In the genomic region with DNA sequence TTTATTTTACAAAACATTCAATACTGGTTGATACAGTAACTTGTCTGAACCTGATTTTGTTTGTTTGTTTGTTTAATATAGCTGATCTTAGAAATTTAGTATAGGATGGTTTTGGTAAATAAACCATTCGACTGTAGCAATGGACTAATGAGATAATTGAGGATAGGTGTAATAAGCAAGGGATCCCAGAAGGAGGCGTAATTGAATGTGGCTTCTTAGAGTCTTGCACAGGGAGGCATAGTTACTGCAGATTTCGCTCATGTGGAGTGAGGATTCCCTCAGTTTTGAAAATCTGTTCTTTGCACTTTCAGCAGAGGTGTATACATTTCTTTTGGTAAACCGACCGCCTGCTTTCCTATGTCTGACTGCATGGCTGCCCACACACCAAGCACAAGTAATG, we compare ENCODE assay signal across 11 cellular contexts.
DNase-seq lines count a peak whose midpoint lies in the region; ATAC-seq and TF ChIP-seq lines count a peak whose summit lies in the region.
"Had no signal": no experiment of that assay in that cellular context is flagged by ENCODE, and none has a peak within 500 bp of the region (broad histone marks: within the 10 kb centered on the region; RNA-seq: fewer than 3 reads in every experiment).

No MANE protein-coding gene starts in this region.

- no peaks in the 10 kb centered on the region for H3K36me3 Mint-ChIP-seq in HFFc6 (ENCODE audit: low read depth)

- BruUV-seq in A673 (replicated peaks; lab: Mats Ljungman, UMichigan) (no TSS peak), PC-3 (replicated peaks; lab: Mats Ljungman, UMichigan) (no TSS peak)

- no peaks in the 10 kb centered on the region for H4K20me1 ChIP-seq in PC-3 (ENCODE audit: low read length)

- ATAC-seq in PC-3: no peak
- ATAC-seq: activated T-cell treated with anti-CD3 and anti-CD28 coated beads, Interleukin-2, amount 50 U/mL, for 4 hours had no signal

- no peak overlapping the region for H3K4me2 ChIP-seq in PC-3 (ENCODE audit: low read length)

- CTCF ChIA-PET in A673 (lab: Charles Lee) (no interaction called here), PC-3 (lab: Charles Lee) (no interaction called here)

- H3K79me2 ChIP-seq in PC-3 (ENCODE audit: low read length): no peaks in the 10 kb centered on the region

- H3K27ac ChIP-seq in A673 (ENCODE audit: low read depth, low read length, poor library complexity, severe bottlenecking): no peak overlapping the region
- no peak overlapping the region for H3K27ac ChIP-seq in PC-3 (ENCODE audit: low read length)

- TF ChIP-seq CTCF in A673 (conservative IDR thresholded peaks at IDR 0.05; ENCODE audit: low read depth, low read length) (peak; percentile 54), PC-3 (conservative IDR thresholded peaks at IDR 0.05; ENCODE audit: low read depth, low read length) (0 out of 2 replicates have a peak, but pooled peaks have one; percentile 21), HFFc6 (IDR thresholded peaks at IDR 0.05) (no peak)

- H3K4me1 ChIP-seq in A673 (ENCODE audit: insufficient read depth, low read length, poor library complexity, severe bottlenecking) (peaks cover 25% of the 10 kb centered on the region), PC-3 (ENCODE audit: insufficient read depth, low read length) (peaks cover 4% of the 10 kb centered on the region; the same call in 1 of the 2 replicates)

- no peak overlapping the region for H3K4me3 Mint-ChIP-seq in HFFc6
- H3K4me3 Mint-ChIP-seq: activated T-cell treated with anti-CD3 and anti-CD28 coated beads, Interleukin-2, amount 50 U/mL, for 4 hours had no signal

- POLR2A ChIA-PET in A673 (lab: Charles Lee; ENCODE audit: low non-redundant PET) (no interaction called here), PC-3 (lab: Charles Lee; ENCODE audit: unreplicated experiment) (no interaction called here)

- H3K36me3 ChIP-seq in A673 (ENCODE audit: insufficient read depth, low read length, poor library complexity, severe bottlenecking) (no peaks in the 10 kb centered on the region), H7 (replicated peaks; ENCODE audit: control insufficient read depth, insufficient read depth, low read length) (no peaks in the 10 kb centered on the region), PC-3 (ENCODE audit: low read depth, low read length) (no peaks in the 10 kb centered on the region)

- H3F3A ChIP-seq in PC-3 (ENCODE audit: low read length, unreplicated experiment): no peaks in the 10 kb centered on the region

- no peak overlapping the region for H3K27ac Mint-ChIP-seq in HFFc6

- H3K9me3 ChIP-seq in A673 (ENCODE audit: low read depth, low read length, poor library complexity, severe bottlenecking): peaks cover 6% of the 10 kb centered on the region
- H3K9me3 ChIP-seq in PC-3 (ENCODE audit: low read length): no peaks in the 10 kb centered on the region

- H3K27me3 ChIP-seq in A673 (replicated peaks; ENCODE audit: insufficient read depth, low read depth, low read length, poor library complexity) (no peaks in the 10 kb centered on the region), H7 (ENCODE audit: control insufficient read depth, insufficient read depth, low read length) (no peaks in the 10 kb centered on the region), PC-3 (ENCODE audit: low read length) (no peaks in the 10 kb centered on the region)

- no peak overlapping the region for H2AFZ ChIP-seq in PC-3 (ENCODE audit: low read length)

- H3K9ac ChIP-seq in PC-3 (ENCODE audit: low read length): no peak overlapping the region

- intact Hi-C loops in A673 (cut with micrococcal nuclease; ENCODE audit: unreplicated experiment) (loop anchor here (5.0 kb wide), 1 partner anchor 506 kb away; no protein-coding TSS in a partner anchor), PC-3 (cut with micrococcal nuclease) (no loop called here)

- no peaks in the 10 kb centered on the region for H3K4me1 Mint-ChIP-seq in HFFc6 (ENCODE audit: low read depth)

- H3K27me3 Mint-ChIP-seq in HFFc6 (ENCODE audit: insufficient read depth): no peaks in the 10 kb centered on the region

- H3K9me2 ChIP-seq in PC-3 (replicated peaks; ENCODE audit: low read length): no peaks in the 10 kb centered on the region

- DNase-seq in A673 (ENCODE audit: low spot score) (peak; percentile 33), H7 (peak; percentile 5), PC-3 (peak; percentile 9), iPS-NIHi11 (ENCODE audit: low spot score) (peak; percentile 17), HFFc6 (no peak), islet precursor cell (no peak)
- DNase-seq in activated CD4-positive, alpha-beta T cell treated with anti-CD3 and anti-CD28 coated beads for 1 hour: no peak
- no peak for DNase-seq in activated CD8-positive, alpha-beta memory T cell treated with anti-CD3 and anti-CD28 coated beads for 24 hours
- DNase-seq: activated CD4-positive, alpha-beta T cell treated with anti-CD3 and anti-CD28 coated beads for 48 hours; activated T-cell treated with anti-CD3 and anti-CD28 coated beads, Interleukin-2, amount 50 U/mL, for 4 hours; T-helper 2 cell had no signal

- no peak overlapping the region for H3K4me3 ChIP-seq in A673 (ENCODE audit: low read depth, low read length, poor library complexity, severe bottlenecking)
- no peak overlapping the region for H3K4me3 ChIP-seq in H7 (ENCODE audit: insufficient read depth, low read depth, low read length)
- H3K4me3 ChIP-seq in PC-3 (ENCODE audit: low read length): no peak overlapping the region

- peaks cover 56% of the 10 kb centered on the region for H3K9me3 Mint-ChIP-seq in HFFc6

Comparison
In these comparisons a context has a peak if more than half of its experiments do, and no peak if none do; other contexts are left out.
1. DNase-seq: peak in A673 (single experiment), H7 (single experiment), PC-3 (single experiment) and iPS-NIHi11 (single experiment); none in HFFc6 (single experiment), islet precursor cell (single experiment), activated CD4-positive, alpha-beta T cell treated with anti-CD3 and anti-CD28 coated beads for 1 hour (single experiment) and activated CD8-positive, alpha-beta memory T cell treated with anti-CD3 and anti-CD28 coated beads for 24 hours (single experiment).